ENCODE assay signal across 19 cellular contexts in the genomic region with DNA sequence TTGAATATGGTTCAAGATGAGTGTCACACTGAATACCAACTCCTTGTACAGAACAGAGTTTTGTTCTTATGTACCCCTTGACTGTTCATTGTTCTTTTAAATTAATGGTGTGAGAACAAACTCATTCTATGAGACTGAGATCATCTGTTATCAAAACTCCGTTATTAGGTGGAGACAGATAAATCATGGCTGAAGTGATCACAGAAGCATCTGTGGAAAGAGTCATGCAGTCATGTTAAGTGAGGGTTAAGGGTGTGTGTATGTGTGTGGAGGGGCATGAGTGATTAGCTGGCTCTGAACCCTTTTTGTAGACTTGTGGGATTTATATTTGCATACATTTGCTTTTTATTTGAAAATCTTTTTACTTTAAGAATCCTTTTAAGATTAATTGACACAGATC. TPM values are rescaled to one million over a fixed set of nuclear protein-coding genes. Genes with fewer than 3 reads are reported as not detected.
"Had no signal": no experiment of that assay in that cellular context is flagged by ENCODE, and none has a peak within 500 bp of the region (broad histone marks: within the 10 kb centered on the region; RNA-seq: fewer than 3 reads in every experiment).

No MANE protein-coding gene starts in this region.

- H3K36me3 ChIP-seq: gastroesophageal sphincter, lower lobe of right lung, tibial nerve had no signal

- H3K27me3 ChIP-seq: gastroesophageal sphincter, tibial nerve had no signal

- H3K36me3 Mint-ChIP-seq: activated CD4-positive, alpha-beta memory T cell treated with anti-CD3 and anti-CD28 coated beads for 36 hours; activated naive CD8-positive, alpha-beta T cell treated with anti-CD3 and anti-CD28 coated beads for 36 hours; brain; T-cell had no signal

- H3K27me3 Mint-ChIP-seq: activated B cell treated with CpG ODN at 0.5 μM for 24 hours; activated naive CD8-positive, alpha-beta T cell treated with anti-CD3 and anti-CD28 coated beads for 36 hours; brain; stimulated activated naive CD8-positive, alpha-beta T cell treated with anti-CD3 and anti-CD28 coated beads, Interleukin-15, Interleukin-2, amounts not matched to agents 100 ng/mL and 50 ng/mL, for 24 hours had no signal

- H3K4me3 ChIP-seq: dorsolateral prefrontal cortex, gastroesophageal sphincter, lower lobe of right lung, tibial nerve had no signal

- H3K27ac ChIP-seq: dorsolateral prefrontal cortex, gastroesophageal sphincter, lower lobe of right lung had no signal

- H3K4me1 ChIP-seq: gastroesophageal sphincter, lower lobe of right lung had no signal

- H3K9me3 ChIP-seq: gastroesophageal sphincter, lower lobe of right lung, tibial nerve had no signal

- H3K4me1 Mint-ChIP-seq: activated B cell treated with CpG ODN at 0.5 μM for 24 hours had no signal

- ATAC-seq: gastroesophageal sphincter, left colon, lower lobe of right lung, T-cell had no signal

- H3K27ac Mint-ChIP-seq: activated B cell treated with CpG ODN at 0.5 μM for 24 hours; activated CD4-positive, alpha-beta memory T cell treated with anti-CD3 and anti-CD28 coated beads for 36 hours; activated naive CD8-positive, alpha-beta T cell treated with anti-CD3 and anti-CD28 coated beads for 36 hours; brain; endodermal cell; nephron progenitor cell; stimulated activated naive CD8-positive, alpha-beta T cell treated with anti-CD3 and anti-CD28 coated beads, Interleukin-15, Interleukin-2, amounts not matched to agents 100 ng/mL and 50 ng/mL, for 24 hours; T-cell had no signal

- DNase-seq: activated B cell treated with CpG ODN at 0.5 μM for 24 hours; activated CD4-positive, alpha-beta memory T cell treated with anti-CD3 and anti-CD28 coated beads for 36 hours; activated CD4-positive, alpha-beta T cell treated with anti-CD3 and anti-CD28 coated beads for 4 hours; activated naive CD8-positive, alpha-beta T cell treated with anti-CD3 and anti-CD28 coated beads for 36 hours; activated T-cell treated with anti-CD3 and anti-CD28 coated beads for 4 hours; caudate nucleus; dorsolateral prefrontal cortex; endodermal cell; left colon; lower lobe of right lung; nephron progenitor cell; occipital lobe; posterior cingulate gyrus; stimulated activated CD4-positive, alpha-beta T cell treated with anti-CD3 and anti-CD28 coated beads, Interleukin-2, amount 100 ng/mL, for 48 hours; T-cell had no signal

- H3K4me3 Mint-ChIP-seq: activated B cell treated with CpG ODN at 0.5 μM for 24 hours; activated CD4-positive, alpha-beta memory T cell treated with anti-CD3 and anti-CD28 coated beads for 36 hours; activated naive CD8-positive, alpha-beta T cell treated with anti-CD3 and anti-CD28 coated beads for 36 hours; brain; endodermal cell; nephron progenitor cell; stimulated activated naive CD8-positive, alpha-beta T cell treated with anti-CD3 and anti-CD28 coated beads, Interleukin-15, Interleukin-2, amounts not matched to agents 100 ng/mL and 50 ng/mL, for 24 hours; T-cell had no signal

- H3K9me3 Mint-ChIP-seq: activated B cell treated with CpG ODN at 0.5 μM for 24 hours; activated CD4-positive, alpha-beta memory T cell treated with anti-CD3 and anti-CD28 coated beads for 36 hours; activated naive CD8-positive, alpha-beta T cell treated with anti-CD3 and anti-CD28 coated beads for 36 hours; brain; endodermal cell; nephron progenitor cell; stimulated activated naive CD8-positive, alpha-beta T cell treated with anti-CD3 and anti-CD28 coated beads, Interleukin-15, Interleukin-2, amounts not matched to agents 100 ng/mL and 50 ng/mL, for 24 hours; T-cell had no signal

RNA-seq across cellular contexts. Expression of a gene that starts 24.7 kb away (rescaled TPM):
- total RNA-seq: activated B cell treated with CpG ODN at 0.5 μM for 24 hours had no signal
